ENCODE assay signal across 1 cellular context in the genomic region with DNA sequence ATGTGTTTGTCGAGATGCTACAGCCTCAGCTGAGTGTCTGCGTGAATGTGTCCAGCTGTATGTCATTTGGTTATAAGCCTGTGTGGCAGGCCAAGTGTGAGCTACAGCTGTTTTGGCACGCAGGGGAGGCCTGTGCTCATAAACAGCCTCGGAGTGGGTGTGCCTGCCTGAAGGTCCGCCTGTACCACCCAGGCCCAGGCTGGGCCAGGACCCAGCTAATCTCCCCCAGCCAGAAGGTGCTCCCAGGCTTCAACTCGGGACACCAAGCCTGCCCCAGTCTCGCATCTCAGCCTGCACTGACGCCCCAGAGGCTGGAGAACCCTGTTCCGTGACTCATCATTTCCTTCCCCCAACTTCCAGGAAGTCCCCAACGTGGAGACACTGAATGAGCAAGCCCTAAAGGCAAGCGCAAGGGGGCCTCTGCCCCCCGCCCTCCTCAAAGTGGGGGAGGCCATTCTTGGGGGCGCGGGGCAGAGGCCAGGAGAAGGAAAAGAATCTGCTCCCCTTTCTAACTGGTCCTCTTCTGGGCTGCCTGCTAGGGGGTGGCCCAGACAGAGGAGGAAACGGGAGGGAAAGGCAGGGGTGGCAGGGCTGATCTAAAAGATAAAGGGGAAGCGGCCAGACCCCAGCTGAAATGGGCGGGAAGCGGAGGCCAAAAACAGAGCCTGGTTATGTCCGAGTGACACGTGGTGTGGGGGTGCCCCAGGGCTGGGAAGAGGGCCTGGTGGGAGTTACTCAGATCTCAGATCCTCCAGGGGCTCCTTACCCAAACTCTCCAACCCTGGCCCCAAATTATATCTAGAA.
A peak's percentile ranks its signal among the peaks of the same experiment; 100 is the strongest.
TF ChIP-seq lines count a peak whose summit lies in the region.

No MANE protein-coding gene starts in this region.

TF ChIP-seq in HEK293, 187 proteins besides CTCF, POLR2A, EP300 and RAD21 (continued from another document):
- TF ChIP-seq, protein P1, sequence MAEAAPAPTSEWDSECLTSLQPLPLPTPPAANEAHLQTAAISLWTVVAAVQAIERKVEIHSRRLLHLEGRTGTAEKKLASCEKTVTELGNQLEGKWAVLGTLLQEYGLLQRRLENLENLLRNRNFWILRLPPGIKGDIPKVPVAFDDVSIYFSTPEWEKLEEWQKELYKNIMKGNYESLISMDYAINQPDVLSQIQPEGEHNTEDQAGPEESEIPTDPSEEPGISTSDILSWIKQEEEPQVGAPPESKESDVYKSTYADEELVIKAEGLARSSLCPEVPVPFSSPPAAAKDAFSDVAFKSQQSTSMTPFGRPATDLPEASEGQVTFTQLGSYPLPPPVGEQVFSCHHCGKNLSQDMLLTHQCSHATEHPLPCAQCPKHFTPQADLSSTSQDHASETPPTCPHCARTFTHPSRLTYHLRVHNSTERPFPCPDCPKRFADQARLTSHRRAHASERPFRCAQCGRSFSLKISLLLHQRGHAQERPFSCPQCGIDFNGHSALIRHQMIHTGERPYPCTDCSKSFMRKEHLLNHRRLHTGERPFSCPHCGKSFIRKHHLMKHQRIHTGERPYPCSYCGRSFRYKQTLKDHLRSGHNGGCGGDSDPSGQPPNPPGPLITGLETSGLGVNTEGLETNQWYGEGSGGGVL (tag by site-specific recombination; IDR thresholded peaks at IDR 0.05): peak; percentile 82
- TF ChIP-seq, protein P2, sequence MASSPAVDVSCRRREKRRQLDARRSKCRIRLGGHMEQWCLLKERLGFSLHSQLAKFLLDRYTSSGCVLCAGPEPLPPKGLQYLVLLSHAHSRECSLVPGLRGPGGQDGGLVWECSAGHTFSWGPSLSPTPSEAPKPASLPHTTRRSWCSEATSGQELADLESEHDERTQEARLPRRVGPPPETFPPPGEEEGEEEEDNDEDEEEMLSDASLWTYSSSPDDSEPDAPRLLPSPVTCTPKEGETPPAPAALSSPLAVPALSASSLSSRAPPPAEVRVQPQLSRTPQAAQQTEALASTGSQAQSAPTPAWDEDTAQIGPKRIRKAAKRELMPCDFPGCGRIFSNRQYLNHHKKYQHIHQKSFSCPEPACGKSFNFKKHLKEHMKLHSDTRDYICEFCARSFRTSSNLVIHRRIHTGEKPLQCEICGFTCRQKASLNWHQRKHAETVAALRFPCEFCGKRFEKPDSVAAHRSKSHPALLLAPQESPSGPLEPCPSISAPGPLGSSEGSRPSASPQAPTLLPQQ (tag by site-specific recombination; IDR thresholded peaks at IDR 0.05): peak; percentile 48; the same call in 1 of the 2 replicates
- TF ChIP-seq ZNF670 (tag by site-specific recombination; IDR thresholded peaks at IDR 0.05; ENCODE audit: low read depth) (no peak), ZNF521 (tag by site-specific recombination; IDR thresholded peaks at IDR 0.05) (no peak), ZNF629 (tag by site-specific recombination; IDR thresholded peaks at IDR 0.05) (no peak), ZBTB8A (tag by site-specific recombination; IDR thresholded peaks at IDR 0.05) (peak; percentile 90), ZNF404 (tag by site-specific recombination; IDR thresholded peaks at IDR 0.05) (no peak), ZNF354C (tag by site-specific recombination; IDR thresholded peaks at IDR 0.05; ENCODE audit: borderline replicate concordance, low read depth) (no peak), GLIS1 (tag by site-specific recombination; IDR thresholded peaks at IDR 0.05) (peak; percentile 93), GLIS2 (tag by site-specific recombination; IDR thresholded peaks at IDR 0.05) (peak; percentile 97), ZNF416 (tag by site-specific recombination; IDR thresholded peaks at IDR 0.05) (no peak), SP7 (tag by site-specific recombination; IDR thresholded peaks at IDR 0.05) (peak; percentile 80; the same call in 1 of the 2 replicates), HOXD13 (CRISPR knock-in tag; IDR thresholded peaks at IDR 0.05; ENCODE audit: borderline replicate concordance) (no peak), YY2 (tag by site-specific recombination; IDR thresholded peaks at IDR 0.05) (no peak), ZNF311 (tag by site-specific recombination; IDR thresholded peaks at IDR 0.05; ENCODE audit: borderline replicate concordance) (no peak), KLF7 (tag by site-specific recombination; IDR thresholded peaks at IDR 0.05; ENCODE audit: borderline replicate concordance) (no peak), ZNF530 (tag by site-specific recombination; IDR thresholded peaks at IDR 0.05; ENCODE audit: low read depth) (no peak), ZBTB7A (tag by site-specific recombination; IDR thresholded peaks at IDR 0.05; ENCODE audit: low read depth) (no peak; the same call in 1 of the 2 replicates), HOXA7 (CRISPR knock-in tag; IDR thresholded peaks at IDR 0.05; ENCODE audit: borderline replicate concordance) (no peak), PRDM1 (tag by site-specific recombination; IDR thresholded peaks at IDR 0.05) (no peak)
- TF ChIP-seq, protein P3, sequence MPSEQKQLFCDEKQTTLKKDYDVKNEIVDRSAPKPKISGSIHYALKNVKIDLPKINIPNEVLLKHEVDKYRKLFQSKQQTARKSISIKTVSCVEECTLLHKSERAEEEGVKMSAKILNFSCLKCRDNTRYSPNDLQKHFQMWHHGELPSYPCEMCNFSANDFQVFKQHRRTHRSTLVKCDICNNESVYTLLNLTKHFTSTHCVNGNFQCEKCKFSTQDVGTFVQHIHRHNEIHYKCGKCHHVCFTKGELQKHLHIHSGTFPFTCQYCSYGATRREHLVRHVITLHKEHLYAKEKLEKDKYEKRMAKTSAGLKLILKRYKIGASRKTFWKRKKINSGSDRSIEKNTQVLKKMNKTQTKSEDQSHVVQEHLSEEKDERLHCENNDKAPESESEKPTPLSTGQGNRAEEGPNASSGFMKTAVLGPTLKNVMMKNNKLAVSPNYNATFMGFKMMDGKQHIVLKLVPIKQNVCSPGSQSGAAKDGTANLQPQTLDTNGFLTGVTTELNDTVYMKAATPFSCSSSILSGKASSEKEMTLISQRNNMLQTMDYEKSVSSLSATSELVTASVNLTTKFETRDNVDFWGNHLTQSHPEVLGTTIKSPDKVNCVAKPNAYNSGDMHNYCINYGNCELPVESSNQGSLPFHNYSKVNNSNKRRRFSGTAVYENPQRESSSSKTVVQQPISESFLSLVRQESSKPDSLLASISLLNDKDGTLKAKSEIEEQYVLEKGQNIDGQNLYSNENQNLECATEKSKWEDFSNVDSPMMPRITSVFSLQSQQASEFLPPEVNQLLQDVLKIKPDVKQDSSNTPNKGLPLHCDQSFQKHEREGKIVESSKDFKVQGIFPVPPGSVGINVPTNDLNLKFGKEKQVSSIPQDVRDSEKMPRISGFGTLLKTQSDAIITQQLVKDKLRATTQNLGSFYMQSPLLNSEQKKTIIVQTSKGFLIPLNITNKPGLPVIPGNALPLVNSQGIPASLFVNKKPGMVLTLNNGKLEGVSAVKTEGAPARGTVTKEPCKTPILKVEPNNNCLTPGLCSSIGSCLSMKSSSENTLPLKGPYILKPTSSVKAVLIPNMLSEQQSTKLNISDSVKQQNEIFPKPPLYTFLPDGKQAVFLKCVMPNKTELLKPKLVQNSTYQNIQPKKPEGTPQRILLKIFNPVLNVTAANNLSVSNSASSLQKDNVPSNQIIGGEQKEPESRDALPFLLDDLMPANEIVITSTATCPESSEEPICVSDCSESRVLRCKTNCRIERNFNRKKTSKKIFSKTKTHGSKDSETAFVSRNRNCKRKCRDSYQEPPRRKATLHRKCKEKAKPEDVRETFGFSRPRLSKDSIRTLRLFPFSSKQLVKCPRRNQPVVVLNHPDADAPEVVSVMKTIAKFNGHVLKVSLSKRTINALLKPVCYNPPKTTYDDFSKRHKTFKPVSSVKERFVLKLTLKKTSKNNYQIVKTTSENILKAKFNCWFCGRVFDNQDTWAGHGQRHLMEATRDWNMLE (tag by site-specific recombination; conservative IDR thresholded peaks at IDR 0.05; ENCODE audit: low read depth): no peak
- TF ChIP-seq, protein P4, sequence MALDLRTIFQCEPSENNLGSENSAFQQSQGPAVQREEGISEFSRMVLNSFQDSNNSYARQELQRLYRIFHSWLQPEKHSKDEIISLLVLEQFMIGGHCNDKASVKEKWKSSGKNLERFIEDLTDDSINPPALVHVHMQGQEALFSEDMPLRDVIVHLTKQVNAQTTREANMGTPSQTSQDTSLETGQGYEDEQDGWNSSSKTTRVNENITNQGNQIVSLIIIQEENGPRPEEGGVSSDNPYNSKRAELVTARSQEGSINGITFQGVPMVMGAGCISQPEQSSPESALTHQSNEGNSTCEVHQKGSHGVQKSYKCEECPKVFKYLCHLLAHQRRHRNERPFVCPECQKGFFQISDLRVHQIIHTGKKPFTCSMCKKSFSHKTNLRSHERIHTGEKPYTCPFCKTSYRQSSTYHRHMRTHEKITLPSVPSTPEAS (tag by site-specific recombination; IDR thresholded peaks at IDR 0.05): no peak; the same call in 1 of the 2 replicates
- TF ChIP-seq, protein P5, sequence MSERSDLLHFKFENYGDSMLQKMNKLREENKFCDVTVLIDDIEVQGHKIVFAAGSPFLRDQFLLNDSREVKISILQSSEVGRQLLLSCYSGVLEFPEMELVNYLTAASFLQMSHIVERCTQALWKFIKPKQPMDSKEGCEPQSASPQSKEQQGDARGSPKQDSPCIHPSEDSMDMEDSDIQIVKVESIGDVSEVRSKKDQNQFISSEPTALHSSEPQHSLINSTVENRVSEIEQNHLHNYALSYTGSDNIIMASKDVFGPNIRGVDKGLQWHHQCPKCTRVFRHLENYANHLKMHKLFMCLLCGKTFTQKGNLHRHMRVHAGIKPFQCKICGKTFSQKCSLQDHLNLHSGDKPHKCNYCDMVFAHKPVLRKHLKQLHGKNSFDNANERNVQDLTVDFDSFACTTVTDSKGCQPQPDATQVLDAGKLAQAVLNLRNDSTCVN (tag by site-specific recombination; optimal IDR thresholded peaks at IDR 0.05): no peak
- TF ChIP-seq, protein P6, sequence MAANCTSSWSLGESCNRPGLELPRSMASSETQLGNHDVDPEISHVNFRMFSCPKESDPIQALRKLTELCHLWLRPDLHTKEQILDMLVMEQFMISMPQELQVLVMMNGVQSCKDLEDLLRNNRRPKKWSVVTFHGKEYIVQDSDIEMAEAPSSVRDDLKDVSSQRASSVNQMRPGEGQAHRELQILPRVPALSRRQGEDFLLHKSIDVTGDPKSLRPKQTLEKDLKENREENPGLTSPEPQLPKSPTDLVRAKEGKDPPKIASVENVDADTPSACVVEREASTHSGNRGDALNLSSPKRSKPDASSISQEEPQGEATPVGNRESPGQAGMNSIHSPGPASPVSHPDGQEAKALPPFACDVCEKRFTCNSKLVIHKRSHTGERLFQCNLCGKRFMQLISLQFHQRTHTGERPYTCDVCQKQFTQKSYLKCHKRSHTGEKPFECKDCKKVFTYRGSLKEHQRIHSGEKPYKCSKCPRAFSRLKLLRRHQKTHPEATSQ (tag by site-specific recombination; IDR thresholded peaks at IDR 0.05): no peak
- TF ChIP-seq, protein P7, sequence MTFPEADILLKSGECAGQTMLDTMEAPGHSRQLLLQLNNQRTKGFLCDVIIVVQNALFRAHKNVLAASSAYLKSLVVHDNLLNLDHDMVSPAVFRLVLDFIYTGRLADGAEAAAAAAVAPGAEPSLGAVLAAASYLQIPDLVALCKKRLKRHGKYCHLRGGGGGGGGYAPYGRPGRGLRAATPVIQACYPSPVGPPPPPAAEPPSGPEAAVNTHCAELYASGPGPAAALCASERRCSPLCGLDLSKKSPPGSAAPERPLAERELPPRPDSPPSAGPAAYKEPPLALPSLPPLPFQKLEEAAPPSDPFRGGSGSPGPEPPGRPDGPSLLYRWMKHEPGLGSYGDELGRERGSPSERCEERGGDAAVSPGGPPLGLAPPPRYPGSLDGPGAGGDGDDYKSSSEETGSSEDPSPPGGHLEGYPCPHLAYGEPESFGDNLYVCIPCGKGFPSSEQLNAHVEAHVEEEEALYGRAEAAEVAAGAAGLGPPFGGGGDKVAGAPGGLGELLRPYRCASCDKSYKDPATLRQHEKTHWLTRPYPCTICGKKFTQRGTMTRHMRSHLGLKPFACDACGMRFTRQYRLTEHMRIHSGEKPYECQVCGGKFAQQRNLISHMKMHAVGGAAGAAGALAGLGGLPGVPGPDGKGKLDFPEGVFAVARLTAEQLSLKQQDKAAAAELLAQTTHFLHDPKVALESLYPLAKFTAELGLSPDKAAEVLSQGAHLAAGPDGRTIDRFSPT (tag by site-specific recombination; IDR thresholded peaks at IDR 0.05): peak; percentile 33; the same call in 1 of the 2 replicates
